Comparison of ENCODE assay signal across 8 cellular contexts in the genomic region with DNA sequence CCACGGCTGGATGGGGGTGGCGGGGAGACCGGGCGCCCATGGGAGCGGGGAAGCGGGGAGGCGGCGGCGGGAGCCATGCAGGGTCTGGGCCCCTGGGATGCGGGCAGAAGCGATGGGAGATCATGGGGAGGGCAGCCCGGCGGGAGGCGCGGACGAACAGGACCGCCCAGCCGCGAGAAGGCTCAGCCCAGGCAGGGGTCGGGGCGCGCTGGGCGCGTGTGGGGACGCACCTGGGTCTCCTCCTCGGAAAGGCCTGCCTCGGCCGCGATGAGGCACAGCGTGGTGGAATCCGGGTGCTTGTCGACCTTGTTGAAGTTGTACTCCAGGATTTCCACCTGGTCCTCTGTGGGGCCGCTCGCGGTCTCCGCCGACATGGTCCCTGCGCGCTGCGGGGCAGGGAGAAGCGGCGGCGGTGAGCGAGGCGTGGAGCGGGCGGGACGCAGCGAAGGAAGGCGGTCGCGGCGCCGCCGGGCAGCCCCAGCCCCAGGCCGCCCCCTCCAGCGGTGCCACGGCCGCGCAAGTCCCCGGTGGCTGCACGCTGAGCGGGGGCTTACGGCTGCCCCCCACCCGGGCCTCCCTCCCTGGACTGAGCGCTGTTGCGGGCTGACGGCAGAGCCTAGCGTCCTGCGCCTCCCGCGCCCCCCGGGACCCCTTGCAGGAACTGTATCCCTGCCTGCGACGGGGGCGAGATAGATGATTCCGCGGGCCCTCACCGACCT. TPM values are rescaled to one million over a fixed set of nuclear protein-coding genes. Genes with fewer than 3 reads are reported as not detected.
DNase-seq lines count a peak whose midpoint lies in the region; ATAC-seq and TF ChIP-seq lines count a peak whose summit lies in the region.

No MANE protein-coding gene starts in this region.

- no peaks in the 10 kb centered on the region for H3K9me3 Mint-ChIP-seq in effector memory CD8-positive, alpha-beta T cell

- peak overlapping the region; percentile 99 to 100 for H3K4me3 Mint-ChIP-seq in effector memory CD8-positive, alpha-beta T cell

- ATAC-seq in effector memory CD8-positive, alpha-beta T cell (replicated peaks): peak; percentile 55
- ATAC-seq in thoracic aorta (ENCODE audit: insufficient number of reproducible peaks, low FRiP score, low read depth) (peak; percentile 10), GM21619 (IDR thresholded peaks at IDR 0.05; ENCODE audit: unreplicated experiment) (no peak), HG02970 (IDR thresholded peaks at IDR 0.05; ENCODE audit: low FRiP score, unreplicated experiment) (no peak)

- no peak overlapping the region for H3K27ac ChIP-seq in WERI-Rb-1
- no peak overlapping the region for H3K27ac ChIP-seq in thoracic aorta

- H3K27me3 ChIP-seq in WERI-Rb-1 (ENCODE audit: insufficient read depth, low read depth, severe bottlenecking) (peaks cover 3% of the 10 kb centered on the region), mononuclear cell (ENCODE audit: insufficient read depth, low read length) (peaks cover 39% of the 10 kb centered on the region), thoracic aorta (replicated peaks; ENCODE audit: insufficient read depth) (peaks cover 8% of the 10 kb centered on the region)

- DNase-seq in GM19238 (ENCODE audit: insufficient read length, low spot score) (peak; percentile 6), WERI-Rb-1 (peak; percentile 42), thoracic aorta (ENCODE audit: low spot score) (no peak), SW480 (ENCODE audit: low spot score) (no peak)
- peak; percentile 16 to 20 (median 18) for DNase-seq in effector memory CD8-positive, alpha-beta T cell

- H3K4me1 Mint-ChIP-seq in effector memory CD8-positive, alpha-beta T cell (ENCODE audit: low read depth in 2 of 2): peaks cover 48 to 59% of the 10 kb centered on the region in 2 donors

- peaks cover 9% of the 10 kb centered on the region for H3K36me3 Mint-ChIP-seq in effector memory CD8-positive, alpha-beta T cell (ENCODE audit: insufficient read depth)

- TF ChIP-seq CTCF in WERI-Rb-1 (IDR thresholded peaks at IDR 0.05; ENCODE audit: low read depth, low read length) (no peak), thoracic aorta (IDR thresholded peaks at IDR 0.05) (no peak)

- H3K4me3 ChIP-seq in WERI-Rb-1 (ENCODE audit: low read depth, low read length) (peak overlapping the region; percentile 75), mononuclear cell (ENCODE audit: low read length) (peak overlapping the region; percentile 45), thoracic aorta (peak overlapping the region; percentile 77)

- H3K9me3 ChIP-seq in WERI-Rb-1 (ENCODE audit: severe bottlenecking) (no peaks in the 10 kb centered on the region), mononuclear cell (ENCODE audit: low read depth, low read length) (no peaks in the 10 kb centered on the region), thoracic aorta (no peaks in the 10 kb centered on the region)

- H3K27ac Mint-ChIP-seq in effector memory CD8-positive, alpha-beta T cell: peak overlapping the region; percentile 93 to 98

- H3K27me3 Mint-ChIP-seq in effector memory CD8-positive, alpha-beta T cell: no peaks in the 10 kb centered on the region

- peaks cover 56% of the 10 kb centered on the region for H3K4me1 ChIP-seq in mononuclear cell (ENCODE audit: insufficient read depth, low read length)
- H3K4me1 ChIP-seq in thoracic aorta (ENCODE audit: control insufficient read depth in 1 of 2, low read depth in 2 of 2): peaks cover 13 to 27% of the 10 kb centered on the region in 2 donors

- H3K36me3 ChIP-seq in WERI-Rb-1 (no peaks in the 10 kb centered on the region), thoracic aorta (no peaks in the 10 kb centered on the region)

RNA-seq across cellular contexts. Expression of a gene that starts 25.3 kb away (rescaled TPM):
- total RNA-seq in mononuclear cell (21.8 TPM), thoracic aorta (1 to 10 TPM; 2.0 to 3.1 TPM)

Comparison
In these comparisons a context has a peak if more than half of its experiments do, and no peak if none do; other contexts are left out.
1. DNase-seq: peak in GM19238 (single experiment), WERI-Rb-1 (single experiment) and effector memory CD8-positive, alpha-beta T cell (3 of 3); none in thoracic aorta (single experiment) and SW480 (single experiment).
2. ATAC-seq: peak in effector memory CD8-positive, alpha-beta T cell (single experiment) and thoracic aorta (single experiment); none in GM21619 (single experiment) and HG02970 (single experiment).
3. Peak in every context shown above with its lines, with median percentiles within 50 percentile points of each other: H3K4me3 ChIP-seq.